8 cellular contexts compared by ENCODE assay signal in genomic region chr11:104917259-104918112, GRCh38.
DNase-seq lines count a peak whose midpoint lies in the region; ATAC-seq and TF ChIP-seq lines count a peak whose summit lies in the region.

No MANE protein-coding gene starts in this region.

- peak overlapping the region; percentile 65 for H3K27ac ChIP-seq in rectal smooth muscle tissue (ENCODE audit: low read depth, low read length)

- H3K36me3 ChIP-seq in rectal smooth muscle tissue (ENCODE audit: control insufficient read depth, insufficient read depth, low read length): no peaks in the 10 kb centered on the region

- peaks cover 4% of the 10 kb centered on the region for H3K4me1 ChIP-seq in rectal smooth muscle tissue (ENCODE audit: control insufficient read depth, insufficient read depth, low read length)

- no peaks in the 10 kb centered on the region for H3K27me3 ChIP-seq in rectal smooth muscle tissue (ENCODE audit: control insufficient read depth, insufficient read depth, low read length)

- H3K4me3 ChIP-seq in choroid plexus epithelial cell (ENCODE audit: low read depth, low read length): peak overlapping the region; percentile 53
- peak overlapping the region; percentile 56 for H3K4me3 ChIP-seq in rectal smooth muscle tissue (ENCODE audit: low read length)

- no peak for TF ChIP-seq CTCF in choroid plexus epithelial cell (conservative IDR thresholded peaks at IDR 0.05; ENCODE audit: low read depth, low read length)

- no peak overlapping the region for H3K9ac ChIP-seq in rectal smooth muscle tissue (ENCODE audit: low read length)

- DNase-seq in choroid plexus epithelial cell (ENCODE audit: low read depth) (no peak), NCI-H2227 (lab: John Stamatoyannopoulos, UW; ENCODE audit: unreplicated experiment) (no peak), NCI-H748 treated with DMSO at 0.1 percent for 48 hours (lab: John Stamatoyannopoulos, UW) (no peak), pons (ENCODE audit: low spot score) (no peak)

- ATAC-seq in GM18511 (IDR thresholded peaks at IDR 0.05; ENCODE audit: unreplicated experiment) (peak; percentile 37), HG03196 (IDR thresholded peaks at IDR 0.05; ENCODE audit: unreplicated experiment) (peak; percentile 22), GM19328 (IDR thresholded peaks at IDR 0.05; ENCODE audit: unreplicated experiment) (no peak)
